ENCODE assay signal across 1 cellular context in the genomic region with DNA sequence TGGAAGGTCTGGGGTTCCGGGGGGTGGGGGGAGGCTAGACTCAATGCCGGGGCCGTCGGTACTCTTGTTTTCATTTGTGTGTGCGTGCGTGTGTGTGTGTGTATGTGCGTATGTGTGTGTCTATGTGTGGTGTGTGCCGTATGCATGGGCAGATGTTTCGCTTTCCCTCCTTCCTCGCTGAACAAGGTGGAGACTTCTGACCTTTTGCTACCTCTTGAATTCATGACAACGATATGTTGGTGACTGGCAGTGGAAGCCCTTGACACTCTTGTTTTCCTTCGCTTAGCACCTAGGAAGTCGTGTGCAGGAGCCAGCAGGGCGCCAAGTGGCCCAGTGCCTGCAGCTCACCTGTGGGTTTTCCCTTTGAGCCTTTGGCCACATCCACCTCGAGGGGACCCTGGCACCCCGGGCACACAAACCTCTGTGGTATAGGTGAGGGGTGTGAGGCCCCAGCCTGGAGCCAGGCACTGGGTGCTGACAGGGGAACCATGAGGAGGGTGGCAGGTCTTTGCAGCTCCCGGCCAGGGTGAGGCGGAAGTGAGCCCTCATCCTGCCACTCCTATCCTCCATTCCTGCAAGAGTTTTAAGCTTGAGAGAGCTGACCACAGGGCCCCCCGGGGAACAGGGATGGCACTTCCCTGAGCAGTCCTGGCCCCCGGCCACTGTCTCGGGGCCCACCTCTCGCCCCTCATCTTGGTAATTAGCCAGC.
TF ChIP-seq lines count a peak whose summit lies in the region.

No MANE protein-coding gene starts in this region.

TF ChIP-seq in WTC11, 78 proteins besides CTCF, POLR2A, EP300 and RAD21 (continued from another document):
- TF ChIP-seq ZMAT4 (CRISPR knock-in tag; IDR thresholded peaks at IDR 0.05) = no peak
- no peak for TF ChIP-seq FOXK1 (CRISPR knock-in tag; IDR thresholded peaks at IDR 0.05)
- TF ChIP-seq ZNF671 (CRISPR knock-in tag; IDR thresholded peaks at IDR 0.05) = no peak
- TF ChIP-seq, protein P1, sequence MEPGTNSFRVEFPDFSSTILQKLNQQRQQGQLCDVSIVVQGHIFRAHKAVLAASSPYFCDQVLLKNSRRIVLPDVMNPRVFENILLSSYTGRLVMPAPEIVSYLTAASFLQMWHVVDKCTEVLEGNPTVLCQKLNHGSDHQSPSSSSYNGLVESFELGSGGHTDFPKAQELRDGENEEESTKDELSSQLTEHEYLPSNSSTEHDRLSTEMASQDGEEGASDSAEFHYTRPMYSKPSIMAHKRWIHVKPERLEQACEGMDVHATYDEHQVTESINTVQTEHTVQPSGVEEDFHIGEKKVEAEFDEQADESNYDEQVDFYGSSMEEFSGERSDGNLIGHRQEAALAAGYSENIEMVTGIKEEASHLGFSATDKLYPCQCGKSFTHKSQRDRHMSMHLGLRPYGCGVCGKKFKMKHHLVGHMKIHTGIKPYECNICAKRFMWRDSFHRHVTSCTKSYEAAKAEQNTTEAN (CRISPR knock-in tag; IDR thresholded peaks at IDR 0.05) = no peak
- TF ChIP-seq GABPB1 (CRISPR knock-in tag; IDR thresholded peaks at IDR 0.05) = no peak
- no peak for TF ChIP-seq GRHL2 (CRISPR knock-in tag; IDR thresholded peaks at IDR 0.05; ENCODE audit: insufficient replicate concordance, severe bottlenecking)
- no peak for TF ChIP-seq ESRRA (CRISPR knock-in tag; IDR thresholded peaks at IDR 0.05; ENCODE audit: borderline replicate concordance)
- TF ChIP-seq ZNF423 (CRISPR knock-in tag; IDR thresholded peaks at IDR 0.05) = no peak
- TF ChIP-seq ZBTB21 (CRISPR knock-in tag; IDR thresholded peaks at IDR 0.05; ENCODE audit: borderline replicate concordance) = no peak
- no peak for TF ChIP-seq AFF4 (CRISPR knock-in tag; IDR thresholded peaks at IDR 0.05; ENCODE audit: borderline replicate concordance)
- TF ChIP-seq ZNF281 (CRISPR knock-in tag; IDR thresholded peaks at IDR 0.05) = no peak
- TF ChIP-seq MYBL2 (CRISPR knock-in tag; IDR thresholded peaks at IDR 0.05) = no peak
- no peak for TF ChIP-seq IRF2 (CRISPR knock-in tag; IDR thresholded peaks at IDR 0.05; ENCODE audit: borderline replicate concordance, low read depth)
- no peak for TF ChIP-seq MLX (CRISPR knock-in tag; IDR thresholded peaks at IDR 0.05)
